Comparison of ENCODE assay signal across 1 cellular context in the genomic region with DNA sequence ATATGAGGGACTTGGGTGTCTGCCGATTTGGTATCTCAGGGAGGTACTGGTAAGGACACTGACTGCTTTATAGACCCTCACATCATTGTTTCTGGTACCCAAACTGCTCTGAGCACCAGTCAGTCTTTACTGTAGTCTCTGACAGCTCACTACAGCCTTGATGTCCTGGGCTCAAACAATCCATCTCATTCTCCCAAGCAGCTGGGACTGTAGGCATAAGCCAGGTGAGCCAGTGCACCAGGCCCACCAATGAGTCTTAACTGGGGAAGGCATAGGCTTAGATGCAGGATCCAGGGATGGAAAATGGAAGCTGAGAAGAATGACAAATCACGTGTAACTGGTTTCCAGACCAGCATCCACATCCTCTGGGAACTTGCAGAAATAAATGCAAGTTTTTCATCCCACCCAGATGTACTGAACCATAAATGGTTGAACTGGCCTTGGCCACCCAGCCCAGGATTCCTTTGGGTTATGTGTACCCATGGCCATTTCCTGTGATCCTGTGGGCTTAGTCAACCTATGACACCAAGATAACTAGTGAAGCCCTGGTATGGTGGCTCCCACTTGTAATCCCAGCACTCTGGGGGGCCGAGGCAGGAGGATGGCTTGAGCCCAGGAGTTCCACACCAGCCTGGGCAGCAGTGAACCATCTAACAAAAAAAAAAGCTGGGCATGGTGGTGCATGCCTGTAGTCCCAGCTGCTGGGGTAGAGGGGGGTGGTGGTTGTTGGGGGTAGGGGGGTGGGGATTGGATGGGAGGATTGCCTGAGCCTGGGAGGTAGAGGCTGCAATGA.
TF ChIP-seq lines count a peak whose summit lies in the region.

No MANE protein-coding gene starts in this region.

TF ChIP-seq in GM12878, 131 proteins besides CTCF, POLR2A, EP300 and RAD21:
- TF ChIP-seq EED (IDR thresholded peaks at IDR 0.05; ENCODE audit: low read depth), result no peak
- peak; percentile 93 for TF ChIP-seq POLR2AphosphoS2 (IDR thresholded peaks at IDR 0.05; ENCODE audit: low read depth, low read length)
- TF ChIP-seq BACH1 (IDR thresholded peaks at IDR 0.05; ENCODE audit: borderline replicate concordance), result 0 out of 2 replicates have a peak, but pooled peaks have one; percentile 49
- no peak for TF ChIP-seq IKZF1 (conservative IDR thresholded peaks at IDR 0.05)
- 0 out of 2 replicates have a peak, but pooled peaks have one; percentile 44 for TF ChIP-seq BMI1 (IDR thresholded peaks at IDR 0.05; ENCODE audit: borderline replicate concordance)
- TF ChIP-seq GATAD2B (conservative IDR thresholded peaks at IDR 0.05; ENCODE audit: low read depth), result no peak
- TF ChIP-seq POU2F2 (IDR thresholded peaks at IDR 0.05; ENCODE audit: borderline replicate concordance, low read depth, low read length), result 0 out of 3 replicates have a peak, but pooled peaks have one; percentile 9
- TF ChIP-seq, protein P1, sequence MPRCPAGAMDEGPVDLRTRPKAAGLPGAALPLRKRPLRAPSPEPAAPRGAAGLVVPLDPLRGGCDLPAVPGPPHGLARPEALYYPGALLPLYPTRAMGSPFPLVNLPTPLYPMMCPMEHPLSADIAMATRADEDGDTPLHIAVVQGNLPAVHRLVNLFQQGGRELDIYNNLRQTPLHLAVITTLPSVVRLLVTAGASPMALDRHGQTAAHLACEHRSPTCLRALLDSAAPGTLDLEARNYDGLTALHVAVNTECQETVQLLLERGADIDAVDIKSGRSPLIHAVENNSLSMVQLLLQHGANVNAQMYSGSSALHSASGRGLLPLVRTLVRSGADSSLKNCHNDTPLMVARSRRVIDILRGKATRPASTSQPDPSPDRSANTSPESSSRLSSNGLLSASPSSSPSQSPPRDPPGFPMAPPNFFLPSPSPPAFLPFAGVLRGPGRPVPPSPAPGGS (IDR thresholded peaks at IDR 0.05; ENCODE audit: borderline replicate concordance, insufficient read depth, low read depth, low read length, poor library complexity, severe bottlenecking), result peak; percentile 30
- TF ChIP-seq CHD2 (IDR thresholded peaks at IDR 0.05; ENCODE audit: borderline replicate concordance, low read depth, low read length), result no peak
- TF ChIP-seq SUPT20H (IDR thresholded peaks at IDR 0.05; ENCODE audit: borderline replicate concordance, control insufficient read depth, low read depth, low read length), result no peak
- peak; percentile 97; the same call in 1 of the 2 replicates for TF ChIP-seq SMAD5 (IDR thresholded peaks at IDR 0.05; ENCODE audit: low read depth)
- peak; percentile 67 for TF ChIP-seq CBFB (IDR thresholded peaks at IDR 0.05; ENCODE audit: low read depth)
- TF ChIP-seq, protein P2, sequence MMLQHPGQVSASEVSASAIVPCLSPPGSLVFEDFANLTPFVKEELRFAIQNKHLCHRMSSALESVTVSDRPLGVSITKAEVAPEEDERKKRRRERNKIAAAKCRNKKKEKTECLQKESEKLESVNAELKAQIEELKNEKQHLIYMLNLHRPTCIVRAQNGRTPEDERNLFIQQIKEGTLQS (IDR thresholded peaks at IDR 0.05; ENCODE audit: borderline replicate concordance, extremely low read depth, low read depth, low read length), result no peak
- TF ChIP-seq, protein P3, sequence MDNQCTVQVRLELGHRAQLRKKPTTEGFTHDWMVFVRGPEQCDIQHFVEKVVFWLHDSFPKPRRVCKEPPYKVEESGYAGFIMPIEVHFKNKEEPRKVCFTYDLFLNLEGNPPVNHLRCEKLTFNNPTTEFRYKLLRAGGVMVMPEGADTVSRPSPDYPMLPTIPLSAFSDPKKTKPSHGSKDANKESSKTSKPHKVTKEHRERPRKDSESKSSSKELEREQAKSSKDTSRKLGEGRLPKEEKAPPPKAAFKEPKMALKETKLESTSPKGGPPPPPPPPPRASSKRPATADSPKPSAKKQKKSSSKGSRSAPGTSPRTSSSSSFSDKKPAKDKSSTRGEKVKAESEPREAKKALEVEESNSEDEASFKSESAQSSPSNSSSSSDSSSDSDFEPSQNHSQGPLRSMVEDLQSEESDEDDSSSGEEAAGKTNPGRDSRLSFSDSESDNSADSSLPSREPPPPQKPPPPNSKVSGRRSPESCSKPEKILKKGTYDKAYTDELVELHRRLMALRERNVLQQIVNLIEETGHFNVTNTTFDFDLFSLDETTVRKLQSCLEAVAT (IDR thresholded peaks at IDR 0.05), result no peak
- TF ChIP-seq ZBED1 (IDR thresholded peaks at IDR 0.05; ENCODE audit: borderline replicate concordance), result peak; percentile 92; the same call in 1 of the 2 replicates
- TF ChIP-seq CREB1 (IDR thresholded peaks at IDR 0.05; ENCODE audit: low read depth), result no peak
- TF ChIP-seq ZNF384 (IDR thresholded peaks at IDR 0.05; ENCODE audit: borderline replicate concordance, low read depth, low read length), result no peak
- peak; percentile 4; the same call in 1 of the 2 replicates for TF ChIP-seq PAX5 (IDR thresholded peaks at IDR 0.05; ENCODE audit: borderline replicate concordance, low read depth, low read length)
- no peak for TF ChIP-seq BCL11A (IDR thresholded peaks at IDR 0.05; ENCODE audit: low read depth, low read length)
- peak; percentile 82 for TF ChIP-seq POLR2AphosphoS5 (IDR thresholded peaks at IDR 0.05; ENCODE audit: low read length)
- TF ChIP-seq RCOR1 (conservative IDR thresholded peaks at IDR 0.05; ENCODE audit: low read depth, low read length), result no peak
- TF ChIP-seq FOXK2 (IDR thresholded peaks at IDR 0.05), result no peak
- TF ChIP-seq EZH2 (IDR thresholded peaks at IDR 0.05; ENCODE audit: borderline replicate concordance, control insufficient read depth, low read depth, low read length), result 0 out of 2 replicates have a peak, but pooled peaks have one; percentile 59
- no peak for TF ChIP-seq SREBF2 (IDR thresholded peaks at IDR 0.05; ENCODE audit: low read length)
- 0 out of 2 replicates have a peak, but pooled peaks have one; percentile 11 for TF ChIP-seq TCF7 (IDR thresholded peaks at IDR 0.05; ENCODE audit: borderline replicate concordance)
